18 cellular contexts compared by ENCODE assay signal in genomic region chr11:48025983-48026340, GRCh38. TPM values are rescaled to one million over a fixed set of nuclear protein-coding genes. Genes with fewer than 3 reads are reported as not detected.
DNase-seq lines count a peak whose midpoint lies in the region; ATAC-seq and TF ChIP-seq lines count a peak whose summit lies in the region.
"Had no signal": no experiment of that assay in that cellular context is flagged by ENCODE, and none has a peak within 500 bp of the region (broad histone marks: within the 10 kb centered on the region; RNA-seq: fewer than 3 reads in every experiment).

No MANE protein-coding gene starts in this region.

- intact Hi-C loops in activated CD4-positive, alpha-beta T cell treated with anti-CD3 and anti-CD28 coated beads for 36 hours (cut with DNase I, micrococcal nuclease), result loop anchor here in 1 of 2 experiments (2.0 kb wide), 1 partner anchor 23 kb away; no protein-coding TSS in a partner anchor
- intact Hi-C loops in posterior vena cava (cut with DNase I), result loop anchor here in 1 of 2 donors (10.0 kb wide), 1 partner anchor 79 kb away; no protein-coding TSS in a partner anchor

- H4K20me1 ChIP-seq in OCI-LY1 (ENCODE audit: insufficient read depth, low read length), result no peaks in the 10 kb centered on the region

- peaks cover 100% of the 10 kb centered on the region for H3K4me1 ChIP-seq in OCI-LY1 (ENCODE audit: insufficient read depth, low read length, severe bottlenecking)

- peaks cover 45% of the 10 kb centered on the region for H3K4me1 Mint-ChIP-seq in activated CD4-positive, alpha-beta T cell treated with anti-CD3 and anti-CD28 coated beads for 36 hours
- peaks cover 60% of the 10 kb centered on the region for H3K4me1 Mint-ChIP-seq in activated CD4-positive, alpha-beta T cell treated with anti-CD3 and anti-CD28 coated beads, Interleukin-2, amount 10 ng/mL, durations not matched to agents 7 days and 5 days
- H3K4me1 Mint-ChIP-seq in stimulated activated naive CD8-positive, alpha-beta T cell treated with anti-CD3 and anti-CD28 coated beads, Interleukin-15, Interleukin-2, amounts not matched to agents 100 ng/mL and 50 ng/mL, for 24 hours (ENCODE audit: low read depth), result peaks cover 51% of the 10 kb centered on the region

- no peaks in the 10 kb centered on the region; the same call in 1 of the 2 replicates for H3F3A ChIP-seq in OCI-LY1 (ENCODE audit: insufficient read depth, low read length)

- no peaks in the 10 kb centered on the region for H3K9me2 ChIP-seq in OCI-LY1 (ENCODE audit: low read depth, low read length)

- no peak for DNase-seq in activated CD4-positive, alpha-beta T cell treated with anti-CD3 and anti-CD28 coated beads for 36 hours
- DNase-seq in activated CD4-positive, alpha-beta T cell treated with anti-CD3 and anti-CD28 coated beads, Interleukin-2, amount 10 ng/mL, durations not matched to agents 7 days and 5 days, result no peak
- no peak for DNase-seq in left lobe of liver (ENCODE audit: low spot score)
- no peak for DNase-seq in posterior vena cava (ENCODE audit: low spot score)
- no peak for DNase-seq in stimulated activated CD4-positive, alpha-beta T cell treated with anti-CD3 and anti-CD28 coated beads, Interleukin-15, amount 100 ng/mL, for 24 hours
- DNase-seq in NCI-H1417 treated with DMSO at 0.1 percent for 48 hours (lab: John Stamatoyannopoulos, UW), result no peak
- DNase-seq: ACHN; activated naive CD4-positive, alpha-beta T cell treated with Interleukin-2 at 50 U/mL for 16 hours; brain microvascular endothelial cell; COR-L47; naive thymus-derived CD8-positive, alpha-beta T cell; NCI-H187 treated with DMSO at 0.1 percent for 48 hours; NCI-H526 treated with DMSO at 0.1 percent for 48 hours; SW 1271 had no signal

- peaks cover 73% of the 10 kb centered on the region for H3K79me2 ChIP-seq in OCI-LY1 (ENCODE audit: insufficient read depth, low read length)

- H3K36me3 Mint-ChIP-seq in activated CD4-positive, alpha-beta T cell treated with anti-CD3 and anti-CD28 coated beads for 36 hours (ENCODE audit: low read depth), result peaks cover 10% of the 10 kb centered on the region
- peaks cover 53% of the 10 kb centered on the region for H3K36me3 Mint-ChIP-seq in activated CD4-positive, alpha-beta T cell treated with anti-CD3 and anti-CD28 coated beads, Interleukin-2, amount 10 ng/mL, durations not matched to agents 7 days and 5 days (ENCODE audit: low read depth)
- H3K36me3 Mint-ChIP-seq in stimulated activated naive CD8-positive, alpha-beta T cell treated with anti-CD3 and anti-CD28 coated beads, Interleukin-15, Interleukin-2, amounts not matched to agents 100 ng/mL and 50 ng/mL, for 24 hours (ENCODE audit: low read depth), result peaks cover 8% of the 10 kb centered on the region
- H3K36me3 Mint-ChIP-seq: naive thymus-derived CD8-positive, alpha-beta T cell had no signal

- no peaks in the 10 kb centered on the region for H3K27me3 Mint-ChIP-seq in activated CD4-positive, alpha-beta T cell treated with anti-CD3 and anti-CD28 coated beads for 36 hours
- no peaks in the 10 kb centered on the region for H3K27me3 Mint-ChIP-seq in activated CD4-positive, alpha-beta T cell treated with anti-CD3 and anti-CD28 coated beads, Interleukin-2, amount 10 ng/mL, durations not matched to agents 7 days and 5 days
- H3K27me3 Mint-ChIP-seq in stimulated activated naive CD8-positive, alpha-beta T cell treated with anti-CD3 and anti-CD28 coated beads, Interleukin-15, Interleukin-2, amounts not matched to agents 100 ng/mL and 50 ng/mL, for 24 hours, result no peaks in the 10 kb centered on the region
- H3K27me3 Mint-ChIP-seq: naive thymus-derived CD8-positive, alpha-beta T cell had no signal

- ATAC-seq in activated CD4-positive, alpha-beta T cell treated with anti-CD3 and anti-CD28 coated beads for 36 hours, result peak; percentile 52
- ATAC-seq in left lobe of liver, result peak; percentile 27
- ATAC-seq: GM12878; naive thymus-derived CD8-positive, alpha-beta T cell had no signal

- H3K4me3 ChIP-seq in OCI-LY1 (ENCODE audit: low read depth, low read length, poor library complexity, severe bottlenecking), result peak overlapping the region; percentile 49
- H3K4me3 ChIP-seq: GM12878, vagina had no signal

- POLR2A ChIA-PET in activated CD4-positive, alpha-beta T cell treated with anti-CD3 and anti-CD28 coated beads for 36 hours (lab: Charles Lee), result no interaction called here
- POLR2A ChIA-PET in activated CD4-positive, alpha-beta T cell treated with anti-CD3 and anti-CD28 coated beads, Interleukin-2, amount 10 ng/mL, durations not matched to agents 7 days and 5 days (lab: Charles Lee), result no interaction called here

- H3K27ac ChIP-seq in OCI-LY1 (ENCODE audit: low read depth, low read length, poor library complexity, severe bottlenecking), result peak overlapping the region; percentile 100
- H3K27ac ChIP-seq: brain microvascular endothelial cell, vagina had no signal

- no peak overlapping the region for H3K4me3 Mint-ChIP-seq in activated CD4-positive, alpha-beta T cell treated with anti-CD3 and anti-CD28 coated beads for 36 hours
- H3K4me3 Mint-ChIP-seq in activated CD4-positive, alpha-beta T cell treated with anti-CD3 and anti-CD28 coated beads, Interleukin-2, amount 10 ng/mL, durations not matched to agents 7 days and 5 days, result no peak overlapping the region
- H3K4me3 Mint-ChIP-seq in stimulated activated naive CD8-positive, alpha-beta T cell treated with anti-CD3 and anti-CD28 coated beads, Interleukin-15, Interleukin-2, amounts not matched to agents 100 ng/mL and 50 ng/mL, for 24 hours, result no peak overlapping the region
- H3K4me3 Mint-ChIP-seq: naive thymus-derived CD8-positive, alpha-beta T cell had no signal

- peak overlapping the region; percentile 76; the same call in 1 of the 2 replicates for H3K4me2 ChIP-seq in OCI-LY1 (ENCODE audit: low read length)

- H2AFZ ChIP-seq in OCI-LY1 (ENCODE audit: low read length), result no peak overlapping the region

- H3K36me3 ChIP-seq in OCI-LY1 (ENCODE audit: insufficient read depth, low read length), result peaks cover 23% of the 10 kb centered on the region; the same call in 1 of the 2 replicates
- H3K36me3 ChIP-seq: brain microvascular endothelial cell, vagina had no signal

- no peak for TF ChIP-seq CTCF in OCI-LY1 (IDR thresholded peaks at IDR 0.05; ENCODE audit: low read length)

- CTCF ChIA-PET in activated CD4-positive, alpha-beta T cell treated with anti-CD3 and anti-CD28 coated beads for 36 hours (lab: Charles Lee), result no interaction called here
- CTCF ChIA-PET in activated CD4-positive, alpha-beta T cell treated with anti-CD3 and anti-CD28 coated beads, Interleukin-2, amount 10 ng/mL, durations not matched to agents 7 days and 5 days (lab: Charles Lee), result interaction anchor here (1.0 kb wide), 1 partner anchor 17 kb away, joined by 4 read pairs; no protein-coding TSS in a partner anchor

- H3K27ac Mint-ChIP-seq in activated CD4-positive, alpha-beta T cell treated with anti-CD3 and anti-CD28 coated beads for 36 hours, result peak overlapping the region; percentile 18
- no peak overlapping the region for H3K27ac Mint-ChIP-seq in activated CD4-positive, alpha-beta T cell treated with anti-CD3 and anti-CD28 coated beads, Interleukin-2, amount 10 ng/mL, durations not matched to agents 7 days and 5 days
- peak overlapping the region; percentile 4 for H3K27ac Mint-ChIP-seq in stimulated activated naive CD8-positive, alpha-beta T cell treated with anti-CD3 and anti-CD28 coated beads, Interleukin-15, Interleukin-2, amounts not matched to agents 100 ng/mL and 50 ng/mL, for 24 hours

- H3K9ac ChIP-seq in OCI-LY1 (ENCODE audit: low read length), result peak overlapping the region; percentile 69; the same call in 1 of the 2 replicates

- no peaks in the 10 kb centered on the region for H3K9me3 ChIP-seq in OCI-LY1 (ENCODE audit: low read length)
- H3K9me3 ChIP-seq: vagina had no signal

- H3K27me3 ChIP-seq in OCI-LY1 (ENCODE audit: insufficient read depth, low read length), result no peaks in the 10 kb centered on the region
- H3K27me3 ChIP-seq: brain microvascular endothelial cell, vagina had no signal

- H3K9me3 Mint-ChIP-seq in activated CD4-positive, alpha-beta T cell treated with anti-CD3 and anti-CD28 coated beads for 36 hours (ENCODE audit: low read depth), result no peaks in the 10 kb centered on the region
- no peaks in the 10 kb centered on the region for H3K9me3 Mint-ChIP-seq in activated CD4-positive, alpha-beta T cell treated with anti-CD3 and anti-CD28 coated beads, Interleukin-2, amount 10 ng/mL, durations not matched to agents 7 days and 5 days
- H3K9me3 Mint-ChIP-seq in stimulated activated naive CD8-positive, alpha-beta T cell treated with anti-CD3 and anti-CD28 coated beads, Interleukin-15, Interleukin-2, amounts not matched to agents 100 ng/mL and 50 ng/mL, for 24 hours, result no peaks in the 10 kb centered on the region
- H3K9me3 Mint-ChIP-seq: naive thymus-derived CD8-positive, alpha-beta T cell had no signal

RNA-seq across cellular contexts. Expression of gene PTPRJ, which starts 45.6 kb away (rescaled TPM):
- 10 to 100 TPM; 20.8 to 21.3 TPM for total RNA-seq in activated CD4-positive, alpha-beta T cell treated with anti-CD3 and anti-CD28 coated beads for 36 hours
- total RNA-seq in activated CD4-positive, alpha-beta T cell treated with anti-CD3 and anti-CD28 coated beads, Interleukin-2, amount 10 ng/mL, durations not matched to agents 7 days and 5 days, result 10 to 100 TPM; 75.2 to 81.3 TPM
- total RNA-seq in left lobe of liver, result 22.7 TPM
- 10 to 100 TPM; 17.4 to 19.7 TPM for total RNA-seq in posterior vena cava
